ENCODE assay signal across 30 cellular contexts in genomic region chr14:66114071-66114470, GRCh38.
"Had no signal": no experiment of that assay in that cellular context is flagged by ENCODE, and none has a peak within 500 bp of the region (broad histone marks: within the 10 kb centered on the region; RNA-seq: fewer than 3 reads in every experiment).

No MANE protein-coding gene starts in this region.

- H3K4me3 Mint-ChIP-seq: activated CD4-positive, alpha-beta memory T cell treated with anti-CD3 and anti-CD28 coated beads, Interleukin-2, amount 10 ng/mL, durations not matched to agents 7 days and 5 days; activated CD4-positive, alpha-beta T cell treated with anti-CD3 and anti-CD28 coated beads, Interleukin-2, amount 10 ng/mL, durations not matched to agents 7 days and 5 days; activated naive CD8-positive, alpha-beta T cell; activated T-cell treated with anti-CD3 and anti-CD28 coated beads, Interleukin-2, amount 50 U/mL, for 24 hours; activated T-helper 17 cell treated with anti-CD3 and anti-CD28 coated beads, Interleukin-2, amount 50 U/mL, for 72 hours; effector memory CD8-positive, alpha-beta T cell; T-helper 17 cell had no signal

- H3K4me3 ChIP-seq: body of pancreas, esophagus muscularis mucosa, gastrocnemius medialis, heart left ventricle had no signal

- H3K36me3 ChIP-seq: esophagus muscularis mucosa, gastrocnemius medialis, heart left ventricle had no signal

- H3K4me1 Mint-ChIP-seq: activated CD4-positive, alpha-beta memory T cell treated with anti-CD3 and anti-CD28 coated beads, Interleukin-2, amount 10 ng/mL, durations not matched to agents 7 days and 5 days; activated CD4-positive, alpha-beta T cell treated with anti-CD3 and anti-CD28 coated beads, Interleukin-2, amount 10 ng/mL, durations not matched to agents 7 days and 5 days; activated T-helper 17 cell treated with anti-CD3 and anti-CD28 coated beads, Interleukin-2, amount 50 U/mL, for 72 hours; T-helper 17 cell had no signal

- ATAC-seq: activated T-helper 17 cell treated with anti-CD3 and anti-CD28 coated beads, Interleukin-2, amount 50 U/mL, for 72 hours; body of pancreas; effector memory CD8-positive, alpha-beta T cell; foreskin keratinocyte; gastrocnemius medialis; heart left ventricle; T-helper 17 cell had no signal

- DNase-seq: activated CD4-positive, alpha-beta memory T cell treated with anti-CD3 and anti-CD28 coated beads, Interleukin-2, amount 10 ng/mL, durations not matched to agents 7 days and 5 days; activated CD4-positive, alpha-beta T cell treated with anti-CD3 and anti-CD28 coated beads for 1 hour; activated CD4-positive, alpha-beta T cell treated with anti-CD3 and anti-CD28 coated beads for 4 hours; activated CD4-positive, alpha-beta T cell treated with anti-CD3 and anti-CD28 coated beads, Interleukin-2, amount 10 ng/mL, durations not matched to agents 7 days and 5 days; activated CD4-positive, alpha-beta T cell treated with anti-CD3 and anti-CD28 coated beads, Interleukin-2, amount 50 U/mL, for 4 hours; activated CD8-positive, alpha-beta memory T cell treated with anti-CD3 and anti-CD28 coated beads, Interleukin-2, amount 50 U/mL, for 48 hours; activated effector memory CD4-positive, alpha-beta T cell treated with Interleukin-2 at 50 U/mL for 16 hours; activated gamma-delta T cell treated with Interleukin-2 at 50 U/mL for 16 hours; activated naive CD4-positive, alpha-beta T cell treated with anti-CD3 and anti-CD28 coated beads, Interleukin-2, amount 50 U/mL, for 16 hours; activated naive CD4-positive, alpha-beta T cell treated with Interleukin-2 at 50 U/mL for 16 hours; activated T-cell treated with anti-CD3 and anti-CD28 coated beads for 4 hours; activated T-cell treated with anti-CD3 and anti-CD28 coated beads, Interleukin-2, amount 50 U/mL, for 24 hours; amniotic stem cell; anterior cingulate cortex; body of pancreas; caudate nucleus; cortex of kidney; dermis blood vessel endothelial cell; effector CD4-positive, alpha-beta T cell; effector memory CD8-positive, alpha-beta T cell; erythroblast; foreskin keratinocyte; gastrocnemius medialis; glutamatergic neuron; heart left ventricle; T-helper 1 cell; T-helper 17 cell had no signal

- H3K27me3 ChIP-seq: body of pancreas, esophagus muscularis mucosa, foreskin keratinocyte, gastrocnemius medialis, heart left ventricle had no signal

- H3K9me3 Mint-ChIP-seq: activated CD4-positive, alpha-beta memory T cell treated with anti-CD3 and anti-CD28 coated beads, Interleukin-2, amount 10 ng/mL, durations not matched to agents 7 days and 5 days; activated CD4-positive, alpha-beta T cell treated with anti-CD3 and anti-CD28 coated beads, Interleukin-2, amount 10 ng/mL, durations not matched to agents 7 days and 5 days; activated T-cell treated with anti-CD3 and anti-CD28 coated beads, Interleukin-2, amount 50 U/mL, for 24 hours; activated T-helper 17 cell treated with anti-CD3 and anti-CD28 coated beads, Interleukin-2, amount 50 U/mL, for 72 hours; effector memory CD8-positive, alpha-beta T cell had no signal

- H3K9me3 ChIP-seq: body of pancreas, esophagus muscularis mucosa, gastrocnemius medialis, heart left ventricle had no signal

- H3K27ac Mint-ChIP-seq: activated CD4-positive, alpha-beta memory T cell treated with anti-CD3 and anti-CD28 coated beads, Interleukin-2, amount 10 ng/mL, durations not matched to agents 7 days and 5 days; activated CD4-positive, alpha-beta T cell treated with anti-CD3 and anti-CD28 coated beads, Interleukin-2, amount 10 ng/mL, durations not matched to agents 7 days and 5 days; activated naive CD8-positive, alpha-beta T cell; activated T-cell treated with anti-CD3 and anti-CD28 coated beads, Interleukin-2, amount 50 U/mL, for 24 hours; activated T-helper 17 cell treated with anti-CD3 and anti-CD28 coated beads, Interleukin-2, amount 50 U/mL, for 72 hours; effector memory CD8-positive, alpha-beta T cell; T-helper 17 cell had no signal

- H3K27ac ChIP-seq: body of pancreas, esophagus muscularis mucosa, foreskin keratinocyte, gastrocnemius medialis, heart left ventricle had no signal

- H3K4me1 ChIP-seq: body of pancreas, esophagus muscularis mucosa, gastrocnemius medialis, heart left ventricle had no signal
